In genomic region chr7:149720372-149721083, GRCh38 we compare ENCODE assay signal across 1 cellular context.
TF ChIP-seq lines count a peak whose summit lies in the region.

No MANE protein-coding gene starts in this region.

TF ChIP-seq in H1, 55 proteins besides CTCF, POLR2A, EP300 and RAD21:
- TF ChIP-seq JUN (IDR thresholded peaks at IDR 0.05; ENCODE audit: low read depth, low read length) (no peak), NRF1 (IDR thresholded peaks at IDR 0.05; ENCODE audit: low read depth, low read length) (no peak), CTBP2 (IDR thresholded peaks at IDR 0.05; ENCODE audit: borderline replicate concordance, insufficient read depth, insufficient read length, low read length) (no peak), SRF (IDR thresholded peaks at IDR 0.05; ENCODE audit: low read depth, low read length) (no peak), ATF2 (IDR thresholded peaks at IDR 0.05; ENCODE audit: low read length) (no peak), USF2 (IDR thresholded peaks at IDR 0.05; ENCODE audit: low read length) (no peak), POLR2AphosphoS5 (IDR thresholded peaks at IDR 0.05; ENCODE audit: low read depth, low read length) (no peak; the same call in 1 of the 2 replicates), CHD1 (IDR thresholded peaks at IDR 0.05; ENCODE audit: low read depth, low read length) (no peak), ATF3 (IDR thresholded peaks at IDR 0.05; ENCODE audit: insufficient read depth, low read depth, low read length) (no peak), POU5F1 (IDR thresholded peaks at IDR 0.05; ENCODE audit: low read depth, low read length) (no peak), BACH1 (IDR thresholded peaks at IDR 0.05; ENCODE audit: low read length) (no peak), RBBP5 (IDR thresholded peaks at IDR 0.05; ENCODE audit: borderline replicate concordance, low read depth, low read length) (no peak), KDM4A (IDR thresholded peaks at IDR 0.05; ENCODE audit: low read depth, low read length, severe bottlenecking) (no peak), SIX5 (IDR thresholded peaks at IDR 0.05; ENCODE audit: low read depth, low read length) (no peak), CREB1 (IDR thresholded peaks at IDR 0.05) (no peak), KDM5A (IDR thresholded peaks at IDR 0.05; ENCODE audit: low read length) (no peak), ZNF274 (IDR thresholded peaks at IDR 0.05; ENCODE audit: borderline replicate concordance, extremely low read depth, low read length) (no peak)
